Comparison of ENCODE assay signal across 1 cellular context in genomic region chr5:41794478-41794877, GRCh38.
TF ChIP-seq lines count a peak whose summit lies in the region.

No MANE protein-coding gene starts in this region.

TF ChIP-seq in GM23338, 12 proteins besides CTCF, POLR2A, EP300 and RAD21 (continued from another document):
- TF ChIP-seq, protein P1, sequence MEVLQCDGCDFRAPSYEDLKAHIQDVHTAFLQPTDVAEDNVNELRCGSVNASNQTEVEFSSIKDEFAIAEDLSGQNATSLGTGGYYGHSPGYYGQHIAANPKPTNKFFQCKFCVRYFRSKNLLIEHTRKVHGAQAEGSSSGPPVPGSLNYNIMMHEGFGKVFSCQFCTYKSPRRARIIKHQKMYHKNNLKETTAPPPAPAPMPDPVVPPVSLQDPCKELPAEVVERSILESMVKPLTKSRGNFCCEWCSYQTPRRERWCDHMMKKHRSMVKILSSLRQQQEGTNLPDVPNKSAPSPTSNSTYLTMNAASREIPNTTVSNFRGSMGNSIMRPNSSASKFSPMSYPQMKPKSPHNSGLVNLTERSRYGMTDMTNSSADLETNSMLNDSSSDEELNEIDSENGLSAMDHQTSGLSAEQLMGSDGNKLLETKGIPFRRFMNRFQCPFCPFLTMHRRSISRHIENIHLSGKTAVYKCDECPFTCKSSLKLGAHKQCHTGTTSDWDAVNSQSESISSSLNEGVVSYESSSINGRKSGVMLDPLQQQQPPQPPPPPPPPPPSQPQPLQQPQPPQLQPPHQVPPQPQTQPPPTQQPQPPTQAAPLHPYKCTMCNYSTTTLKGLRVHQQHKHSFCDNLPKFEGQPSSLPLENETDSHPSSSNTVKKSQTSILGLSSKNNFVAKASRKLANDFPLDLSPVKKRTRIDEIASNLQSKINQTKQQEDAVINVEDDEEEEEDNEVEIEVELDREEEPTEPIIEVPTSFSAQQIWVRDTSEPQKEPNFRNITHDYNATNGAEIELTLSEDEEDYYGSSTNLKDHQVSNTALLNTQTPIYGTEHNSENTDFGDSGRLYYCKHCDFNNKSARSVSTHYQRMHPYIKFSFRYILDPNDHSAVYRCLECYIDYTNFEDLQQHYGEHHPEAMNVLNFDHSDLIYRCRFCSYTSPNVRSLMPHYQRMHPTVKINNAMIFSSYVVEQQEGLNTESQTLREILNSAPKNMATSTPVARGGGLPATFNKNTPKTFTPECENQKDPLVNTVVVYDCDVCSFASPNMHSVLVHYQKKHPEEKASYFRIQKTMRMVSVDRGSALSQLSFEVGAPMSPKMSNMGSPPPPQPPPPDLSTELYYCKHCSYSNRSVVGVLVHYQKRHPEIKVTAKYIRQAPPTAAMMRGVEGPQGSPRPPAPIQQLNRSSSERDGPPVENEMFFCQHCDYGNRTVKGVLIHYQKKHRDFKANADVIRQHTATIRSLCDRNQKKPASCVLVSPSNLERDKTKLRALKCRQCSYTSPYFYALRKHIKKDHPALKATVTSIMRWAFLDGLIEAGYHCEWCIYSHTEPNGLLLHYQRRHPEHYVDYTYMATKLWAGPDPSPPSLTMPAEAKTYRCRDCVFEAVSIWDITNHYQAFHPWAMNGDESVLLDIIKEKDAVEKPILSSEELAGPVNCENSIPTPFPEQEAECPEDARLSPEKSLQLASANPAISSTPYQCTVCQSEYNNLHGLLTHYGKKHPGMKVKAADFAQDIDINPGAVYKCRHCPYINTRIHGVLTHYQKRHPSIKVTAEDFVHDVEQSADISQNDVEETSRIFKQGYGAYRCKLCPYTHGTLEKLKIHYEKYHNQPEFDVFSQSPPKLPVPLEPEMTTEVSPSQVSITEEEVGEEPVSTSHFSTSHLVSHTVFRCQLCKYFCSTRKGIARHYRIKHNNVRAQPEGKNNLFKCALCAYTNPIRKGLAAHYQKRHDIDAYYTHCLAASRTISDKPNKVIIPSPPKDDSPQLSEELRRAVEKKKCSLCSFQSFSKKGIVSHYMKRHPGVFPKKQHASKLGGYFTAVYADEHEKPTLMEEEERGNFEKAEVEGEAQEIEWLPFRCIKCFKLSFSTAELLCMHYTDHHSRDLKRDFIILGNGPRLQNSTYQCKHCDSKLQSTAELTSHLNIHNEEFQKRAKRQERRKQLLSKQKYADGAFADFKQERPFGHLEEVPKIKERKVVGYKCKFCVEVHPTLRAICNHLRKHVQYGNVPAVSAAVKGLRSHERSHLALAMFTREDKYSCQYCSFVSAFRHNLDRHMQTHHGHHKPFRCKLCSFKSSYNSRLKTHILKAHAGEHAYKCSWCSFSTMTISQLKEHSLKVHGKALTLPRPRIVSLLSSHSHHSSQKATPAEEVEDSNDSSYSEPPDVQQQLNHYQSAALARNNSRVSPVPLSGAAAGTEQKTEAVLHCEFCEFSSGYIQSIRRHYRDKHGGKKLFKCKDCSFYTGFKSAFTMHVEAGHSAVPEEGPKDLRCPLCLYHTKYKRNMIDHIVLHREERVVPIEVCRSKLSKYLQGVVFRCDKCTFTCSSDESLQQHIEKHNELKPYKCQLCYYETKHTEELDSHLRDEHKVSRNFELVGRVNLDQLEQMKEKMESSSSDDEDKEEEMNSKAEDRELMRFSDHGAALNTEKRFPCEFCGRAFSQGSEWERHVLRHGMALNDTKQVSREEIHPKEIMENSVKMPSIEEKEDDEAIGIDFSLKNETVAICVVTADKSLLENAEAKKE (CRISPR knock-in tag; IDR thresholded peaks at IDR 0.05): no peak
- TF ChIP-seq EZH2 (IDR thresholded peaks at IDR 0.05; ENCODE audit: low read depth, unreplicated experiment) (no peak), EZH2phosphoT487 (IDR thresholded peaks at IDR 0.05; ENCODE audit: unreplicated experiment) (no peak), ETS1 (IDR thresholded peaks at IDR 0.05) (no peak), ZNF331 (CRISPR knock-in tag; IDR thresholded peaks at IDR 0.05; ENCODE audit: low read depth) (no peak), CREB1 (CRISPR knock-in tag; IDR thresholded peaks at IDR 0.05; ENCODE audit: low read depth) (no peak)
